Comparison of ENCODE assay signal across 8 cellular contexts in the genomic region with DNA sequence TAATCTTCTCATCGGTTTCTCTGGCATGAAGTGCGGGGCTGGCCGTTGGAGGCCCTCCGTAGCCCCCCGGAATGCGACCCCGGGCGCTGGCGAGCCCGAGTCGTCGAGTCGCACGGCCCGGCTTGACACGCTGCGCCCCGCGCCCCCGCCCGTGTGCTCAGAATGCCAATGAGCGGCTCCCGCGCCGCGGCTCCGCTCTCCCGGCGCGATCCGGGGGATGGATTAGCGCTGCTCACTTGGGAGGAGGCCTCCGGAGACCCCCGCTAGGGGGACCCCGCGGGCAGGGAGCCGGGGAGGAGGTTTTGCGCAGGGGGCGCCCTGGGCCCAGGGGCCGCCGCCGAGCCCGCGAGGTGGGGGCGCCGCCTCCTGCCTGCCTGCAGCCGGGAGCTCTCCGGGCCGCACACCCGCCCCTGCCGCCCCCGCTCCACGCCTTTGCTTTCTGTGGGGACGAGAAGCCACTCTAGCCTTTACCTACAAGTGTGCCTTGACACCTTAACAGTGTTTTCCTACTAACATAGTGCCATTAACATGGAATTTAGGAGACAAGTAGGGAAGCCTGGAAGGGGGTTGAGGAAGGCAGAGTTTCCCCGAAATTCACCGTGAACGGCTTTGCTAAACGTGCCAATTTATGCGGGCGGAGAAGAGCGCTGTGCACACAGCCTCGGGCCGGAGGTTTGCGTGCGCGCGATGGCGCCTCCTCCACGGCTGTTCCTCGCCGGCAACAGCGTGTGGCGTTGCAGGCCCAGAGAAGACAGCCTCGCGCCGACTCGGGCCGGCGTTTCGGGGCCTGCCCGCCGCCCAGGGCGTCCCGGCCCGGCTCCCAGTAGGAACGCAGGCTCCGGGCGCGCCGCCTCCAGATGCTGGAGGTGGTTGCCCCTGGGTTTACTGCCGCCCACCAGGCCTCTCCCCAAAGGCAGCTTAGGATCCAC. TPM values are rescaled to one million over a fixed set of nuclear protein-coding genes. Genes with fewer than 3 reads are reported as not detected.
DNase-seq lines count a peak whose midpoint lies in the region; ATAC-seq and FAIRE-seq lines count a peak whose summit lies in the region.

No MANE protein-coding gene starts in this region.

- DNase-seq in CD4-positive, alpha-beta memory T cell, result peak in 4 of 5 donors; percentile 24 to 71 (median 40)
- DNase-seq in NCI-H1092 (lab: John Stamatoyannopoulos, UW), result peak; percentile 74
- DNase-seq in activated CD4-positive, alpha-beta memory T cell treated with anti-CD3 and anti-CD28 coated beads, Interleukin-2, amount 10 ng/mL, durations not matched to agents 7 days and 5 days, result peak; percentile 48
- peak; percentile 31 for DNase-seq in effector CD8-positive, alpha-beta T cell (lab: John Stamatoyannopoulos, UW)
- peak; percentile 48 for DNase-seq in middle frontal gyrus (ENCODE audit: extremely low spot score, low spot score)
- peak; percentile 41 for DNase-seq in stimulated activated naive B cell treated with anti-CD40 and anti-IgM and Interleukin-4, amounts not matched to agents 10 μg/mL and 1 μg/mL and 100 μg/mL, for 72 hours
- DNase-seq in RCC 7860 (ENCODE audit: low spot score), result no peak

- peaks cover 19% of the 10 kb centered on the region for H3K27me3 ChIP-seq in CD4-positive, alpha-beta memory T cell (ENCODE audit: insufficient read depth, low read length)

- ATAC-seq in GM21390 (IDR thresholded peaks at IDR 0.05; ENCODE audit: unreplicated experiment), result peak; percentile 53
- ATAC-seq in stimulated activated naive B cell treated with anti-CD40 and anti-IgM and Interleukin-4, amounts not matched to agents 10 μg/mL and 1 μg/mL and 100 μg/mL, for 72 hours (replicated peaks), result peak; percentile 62 to 66

- H3K4me3 Mint-ChIP-seq in CD4-positive, alpha-beta memory T cell, result peak overlapping the region; percentile 65 to 84 (median 82)
- H3K4me3 Mint-ChIP-seq in activated CD4-positive, alpha-beta memory T cell treated with anti-CD3 and anti-CD28 coated beads, Interleukin-2, amount 10 ng/mL, durations not matched to agents 7 days and 5 days, result peak overlapping the region; percentile 49
- H3K4me3 Mint-ChIP-seq in stimulated activated naive B cell treated with anti-CD40 and anti-IgM and Interleukin-4, amounts not matched to agents 10 μg/mL and 1 μg/mL and 100 μg/mL, for 72 hours, result peak overlapping the region; percentile 74 to 76

- POLR2A ChIA-PET in CD4-positive, alpha-beta memory T cell (lab: Charles Lee; ENCODE audit: partially characterized antibody), result no interaction called here
- POLR2A ChIA-PET in activated CD4-positive, alpha-beta memory T cell treated with anti-CD3 and anti-CD28 coated beads, Interleukin-2, amount 10 ng/mL, durations not matched to agents 7 days and 5 days (lab: Charles Lee), result no interaction called here

- FAIRE-seq in RCC 7860 (lab: Jason Lieb, UNC), result no peak

- intact Hi-C loops in CD4-positive, alpha-beta memory T cell (cut with micrococcal nuclease), result no loop called here

- no peaks in the 10 kb centered on the region for H3K36me3 Mint-ChIP-seq in CD4-positive, alpha-beta memory T cell
- no peaks in the 10 kb centered on the region for H3K36me3 Mint-ChIP-seq in activated CD4-positive, alpha-beta memory T cell treated with anti-CD3 and anti-CD28 coated beads, Interleukin-2, amount 10 ng/mL, durations not matched to agents 7 days and 5 days (ENCODE audit: low read depth)
- H3K36me3 Mint-ChIP-seq in stimulated activated naive B cell treated with anti-CD40 and anti-IgM and Interleukin-4, amounts not matched to agents 10 μg/mL and 1 μg/mL and 100 μg/mL, for 72 hours, result no peaks in the 10 kb centered on the region

- no peaks in the 10 kb centered on the region for H3K9me3 ChIP-seq in CD4-positive, alpha-beta memory T cell (ENCODE audit: control insufficient read depth in 1 of 2, low read length in 2 of 2)

- CTCF ChIA-PET in CD4-positive, alpha-beta memory T cell (lab: Charles Lee; ENCODE audit: partially characterized antibody), result interaction anchor here (1.2 kb wide), 1 partner anchor 1008 kb away, joined by 3 read pairs; no protein-coding TSS in a partner anchor
- CTCF ChIA-PET in activated CD4-positive, alpha-beta memory T cell treated with anti-CD3 and anti-CD28 coated beads, Interleukin-2, amount 10 ng/mL, durations not matched to agents 7 days and 5 days (lab: Charles Lee), result no interaction called here

- no peak overlapping the region for H3K27ac Mint-ChIP-seq in CD4-positive, alpha-beta memory T cell
- H3K27ac Mint-ChIP-seq in activated CD4-positive, alpha-beta memory T cell treated with anti-CD3 and anti-CD28 coated beads, Interleukin-2, amount 10 ng/mL, durations not matched to agents 7 days and 5 days, result no peak overlapping the region
- no peak overlapping the region for H3K27ac Mint-ChIP-seq in stimulated activated naive B cell treated with anti-CD40 and anti-IgM and Interleukin-4, amounts not matched to agents 10 μg/mL and 1 μg/mL and 100 μg/mL, for 72 hours

- H3K4me3 ChIP-seq in CD4-positive, alpha-beta memory T cell (ENCODE audit: low read length in 2 of 2), result no peak overlapping the region

- H3K27me3 Mint-ChIP-seq in CD4-positive, alpha-beta memory T cell, result peaks cover 33 to 36% of the 10 kb centered on the region in 2 donors
- H3K27me3 Mint-ChIP-seq in activated CD4-positive, alpha-beta memory T cell treated with anti-CD3 and anti-CD28 coated beads, Interleukin-2, amount 10 ng/mL, durations not matched to agents 7 days and 5 days, result peaks cover 60% of the 10 kb centered on the region
- peaks cover 54 to 67% of the 10 kb centered on the region in 2 donors for H3K27me3 Mint-ChIP-seq in stimulated activated naive B cell treated with anti-CD40 and anti-IgM and Interleukin-4, amounts not matched to agents 10 μg/mL and 1 μg/mL and 100 μg/mL, for 72 hours

- peaks cover 22% of the 10 kb centered on the region for H3K4me1 ChIP-seq in CD4-positive, alpha-beta memory T cell (ENCODE audit: insufficient read depth, low read length)

- peaks cover 2 to 32% (median 20%) of the 10 kb centered on the region in 4 donors for H3K4me1 Mint-ChIP-seq in CD4-positive, alpha-beta memory T cell
- peaks cover 32% of the 10 kb centered on the region for H3K4me1 Mint-ChIP-seq in activated CD4-positive, alpha-beta memory T cell treated with anti-CD3 and anti-CD28 coated beads, Interleukin-2, amount 10 ng/mL, durations not matched to agents 7 days and 5 days
- H3K4me1 Mint-ChIP-seq in stimulated activated naive B cell treated with anti-CD40 and anti-IgM and Interleukin-4, amounts not matched to agents 10 μg/mL and 1 μg/mL and 100 μg/mL, for 72 hours, result peaks cover 20 to 53% of the 10 kb centered on the region in 2 donors

- H3K27ac ChIP-seq in CD4-positive, alpha-beta memory T cell (ENCODE audit: low read depth, low read length), result no peak overlapping the region

- no peaks in the 10 kb centered on the region for H3K36me3 ChIP-seq in CD4-positive, alpha-beta memory T cell (ENCODE audit: insufficient read depth, low read length)

- peaks cover 0 to 3% (median 0%) of the 10 kb centered on the region in 8 donors for H3K9me3 Mint-ChIP-seq in CD4-positive, alpha-beta memory T cell
- H3K9me3 Mint-ChIP-seq in activated CD4-positive, alpha-beta memory T cell treated with anti-CD3 and anti-CD28 coated beads, Interleukin-2, amount 10 ng/mL, durations not matched to agents 7 days and 5 days, result no peaks in the 10 kb centered on the region
- no peaks in the 10 kb centered on the region for H3K9me3 Mint-ChIP-seq in stimulated activated naive B cell treated with anti-CD40 and anti-IgM and Interleukin-4, amounts not matched to agents 10 μg/mL and 1 μg/mL and 100 μg/mL, for 72 hours

RNA-seq across cellular contexts. Expression of a gene that starts 7.1 kb away (rescaled TPM):
- not detected for total RNA-seq in CD4-positive, alpha-beta memory T cell
- polyA plus RNA-seq in CD4-positive, alpha-beta memory T cell, result under 1 TPM in 1 of 2 donors, not detected in 1; 0.03 TPM
- not detected for total RNA-seq in activated CD4-positive, alpha-beta memory T cell treated with anti-CD3 and anti-CD28 coated beads, Interleukin-2, amount 10 ng/mL, durations not matched to agents 7 days and 5 days
